8 cellular contexts compared by ENCODE assay signal in the genomic region with DNA sequence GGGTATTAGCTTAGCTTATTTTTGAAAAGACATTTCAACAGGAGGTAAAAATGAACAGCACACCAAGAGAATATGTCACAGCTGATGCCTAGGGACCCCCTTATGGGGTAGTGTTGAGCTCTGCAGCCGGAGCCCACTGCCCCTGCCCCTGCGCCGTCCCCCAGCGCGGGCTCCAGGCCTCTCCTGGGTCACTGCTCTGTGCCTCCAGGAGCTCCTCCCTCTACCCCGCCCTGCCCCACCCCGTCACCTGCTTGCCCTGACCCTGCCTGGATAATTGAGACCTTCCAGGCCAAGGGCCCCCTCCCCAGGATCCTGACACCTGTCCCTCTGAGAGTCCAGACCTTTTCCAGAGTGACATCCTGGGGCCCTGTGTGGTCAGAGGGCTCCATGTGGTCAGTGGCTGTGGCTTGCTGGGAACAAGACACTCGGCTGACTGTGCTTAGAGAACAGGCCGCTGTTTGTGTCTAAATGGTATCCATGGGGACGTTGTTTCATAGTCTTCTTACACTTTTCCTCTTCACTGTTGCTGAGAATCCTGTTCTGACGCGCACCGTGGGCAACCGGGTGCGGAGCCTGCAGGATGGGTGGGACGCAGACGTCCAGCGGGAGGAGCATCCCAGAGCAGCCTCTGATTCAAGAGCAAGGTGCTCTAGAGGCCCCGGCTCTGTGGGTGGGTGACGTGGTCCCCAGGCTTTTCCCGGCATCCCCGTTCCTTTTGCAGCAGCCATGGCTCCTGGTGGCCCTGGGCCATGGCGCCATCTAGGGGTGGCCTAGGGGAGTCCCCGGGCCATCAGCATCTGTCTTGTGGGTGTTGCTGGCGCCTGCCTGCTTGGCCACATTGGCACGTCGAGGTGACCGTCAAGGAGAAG. TPM values are rescaled to one million over a fixed set of nuclear protein-coding genes. Genes with fewer than 3 reads are reported as not detected.
A peak's percentile ranks its signal among the peaks of the same experiment; 100 is the strongest.
DNase-seq lines count a peak whose midpoint lies in the region; ATAC-seq and TF ChIP-seq lines count a peak whose summit lies in the region.

No MANE protein-coding gene starts in this region.

- TF ChIP-seq RAD21 in Ishikawa (IDR thresholded peaks at IDR 0.05; ENCODE audit: low read depth): peak; percentile 53

- DNase-seq in AG10803 (ENCODE audit: low read depth) (no peak), fibroblast of the aortic adventitia (ENCODE audit: low read depth) (no peak), pons (ENCODE audit: low spot score) (peak; percentile 67)
- peak; percentile 77 for DNase-seq in activated T-cell treated with anti-CD3 and anti-CD28 coated beads, Interleukin-2, amount 50 U/mL, for 24 hours

- H3K9me3 Mint-ChIP-seq in activated T-cell treated with anti-CD3 and anti-CD28 coated beads, Interleukin-2, amount 50 U/mL, for 24 hours: no peaks in the 10 kb centered on the region

- no peak overlapping the region for H3K4me3 Mint-ChIP-seq in activated T-cell treated with anti-CD3 and anti-CD28 coated beads, Interleukin-2, amount 50 U/mL, for 24 hours

- TF ChIP-seq CTCF in AG10803 (conservative IDR thresholded peaks at IDR 0.05; ENCODE audit: low read length) (peak; percentile 32), fibroblast of the aortic adventitia (IDR thresholded peaks at IDR 0.05; ENCODE audit: insufficient read depth, low read length) (peak; percentile 43)

- peaks cover 17% of the 10 kb centered on the region for H3K4me1 Mint-ChIP-seq in activated T-cell treated with anti-CD3 and anti-CD28 coated beads, Interleukin-2, amount 50 U/mL, for 24 hours (ENCODE audit: low read depth)

- TF ChIP-seq EP300 in Ishikawa (IDR thresholded peaks at IDR 0.05; ENCODE audit: borderline replicate concordance): no peak

- ATAC-seq in GM21717 (IDR thresholded peaks at IDR 0.05; ENCODE audit: unreplicated experiment): no peak
- ATAC-seq in HG02885 (IDR thresholded peaks at IDR 0.05; ENCODE audit: poor library complexity, unreplicated experiment): no peak
- no peak for ATAC-seq in GM21576 (IDR thresholded peaks at IDR 0.05; ENCODE audit: unreplicated experiment)

- H3K36me3 Mint-ChIP-seq in activated T-cell treated with anti-CD3 and anti-CD28 coated beads, Interleukin-2, amount 50 U/mL, for 24 hours (ENCODE audit: low read depth): peaks cover 2% of the 10 kb centered on the region

- H3K4me3 ChIP-seq in AG10803 (ENCODE audit: low read length) (no peak overlapping the region), fibroblast of the aortic adventitia (ENCODE audit: low read depth, low read length) (no peak overlapping the region)

- H3K27me3 Mint-ChIP-seq in activated T-cell treated with anti-CD3 and anti-CD28 coated beads, Interleukin-2, amount 50 U/mL, for 24 hours: no peaks in the 10 kb centered on the region

- H3K27ac Mint-ChIP-seq in activated T-cell treated with anti-CD3 and anti-CD28 coated beads, Interleukin-2, amount 50 U/mL, for 24 hours: peak overlapping the region; percentile 72

TF ChIP-seq in Ishikawa, 13 proteins besides CTCF, POLR2A, EP300 and RAD21:
- TF ChIP-seq, protein P1, sequence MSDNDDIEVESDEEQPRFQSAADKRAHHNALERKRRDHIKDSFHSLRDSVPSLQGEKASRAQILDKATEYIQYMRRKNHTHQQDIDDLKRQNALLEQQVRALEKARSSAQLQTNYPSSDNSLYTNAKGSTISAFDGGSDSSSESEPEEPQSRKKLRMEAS (IDR thresholded peaks at IDR 0.05): no peak
- TF ChIP-seq FOXM1 (IDR thresholded peaks at IDR 0.05; ENCODE audit: borderline replicate concordance, low read depth): no peak
- no peak for TF ChIP-seq CEBPB (IDR thresholded peaks at IDR 0.05)
- TF ChIP-seq, protein P2, sequence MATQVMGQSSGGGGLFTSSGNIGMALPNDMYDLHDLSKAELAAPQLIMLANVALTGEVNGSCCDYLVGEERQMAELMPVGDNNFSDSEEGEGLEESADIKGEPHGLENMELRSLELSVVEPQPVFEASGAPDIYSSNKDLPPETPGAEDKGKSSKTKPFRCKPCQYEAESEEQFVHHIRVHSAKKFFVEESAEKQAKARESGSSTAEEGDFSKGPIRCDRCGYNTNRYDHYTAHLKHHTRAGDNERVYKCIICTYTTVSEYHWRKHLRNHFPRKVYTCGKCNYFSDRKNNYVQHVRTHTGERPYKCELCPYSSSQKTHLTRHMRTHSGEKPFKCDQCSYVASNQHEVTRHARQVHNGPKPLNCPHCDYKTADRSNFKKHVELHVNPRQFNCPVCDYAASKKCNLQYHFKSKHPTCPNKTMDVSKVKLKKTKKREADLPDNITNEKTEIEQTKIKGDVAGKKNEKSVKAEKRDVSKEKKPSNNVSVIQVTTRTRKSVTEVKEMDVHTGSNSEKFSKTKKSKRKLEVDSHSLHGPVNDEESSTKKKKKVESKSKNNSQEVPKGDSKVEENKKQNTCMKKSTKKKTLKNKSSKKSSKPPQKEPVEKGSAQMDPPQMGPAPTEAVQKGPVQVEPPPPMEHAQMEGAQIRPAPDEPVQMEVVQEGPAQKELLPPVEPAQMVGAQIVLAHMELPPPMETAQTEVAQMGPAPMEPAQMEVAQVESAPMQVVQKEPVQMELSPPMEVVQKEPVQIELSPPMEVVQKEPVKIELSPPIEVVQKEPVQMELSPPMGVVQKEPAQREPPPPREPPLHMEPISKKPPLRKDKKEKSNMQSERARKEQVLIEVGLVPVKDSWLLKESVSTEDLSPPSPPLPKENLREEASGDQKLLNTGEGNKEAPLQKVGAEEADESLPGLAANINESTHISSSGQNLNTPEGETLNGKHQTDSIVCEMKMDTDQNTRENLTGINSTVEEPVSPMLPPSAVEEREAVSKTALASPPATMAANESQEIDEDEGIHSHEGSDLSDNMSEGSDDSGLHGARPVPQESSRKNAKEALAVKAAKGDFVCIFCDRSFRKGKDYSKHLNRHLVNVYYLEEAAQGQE (IDR thresholded peaks at IDR 0.05; ENCODE audit: low read depth): no peak
- TF ChIP-seq TEAD4 (IDR thresholded peaks at IDR 0.05): no peak
- no peak for TF ChIP-seq TCF12 (IDR thresholded peaks at IDR 0.05; ENCODE audit: low read depth)
- TF ChIP-seq EGR1 (IDR thresholded peaks at IDR 0.05): no peak
- no peak for TF ChIP-seq NFIC (IDR thresholded peaks at IDR 0.05)
- no peak for TF ChIP-seq TAF1 (IDR thresholded peaks at IDR 0.05; ENCODE audit: low read depth)
- no peak for TF ChIP-seq YY1 (IDR thresholded peaks at IDR 0.05; ENCODE audit: low read depth)
- TF ChIP-seq CREB1 (IDR thresholded peaks at IDR 0.05; ENCODE audit: low read depth): no peak
- TF ChIP-seq ZBTB7A (IDR thresholded peaks at IDR 0.05; ENCODE audit: low read depth): no peak
- TF ChIP-seq, protein P3, sequence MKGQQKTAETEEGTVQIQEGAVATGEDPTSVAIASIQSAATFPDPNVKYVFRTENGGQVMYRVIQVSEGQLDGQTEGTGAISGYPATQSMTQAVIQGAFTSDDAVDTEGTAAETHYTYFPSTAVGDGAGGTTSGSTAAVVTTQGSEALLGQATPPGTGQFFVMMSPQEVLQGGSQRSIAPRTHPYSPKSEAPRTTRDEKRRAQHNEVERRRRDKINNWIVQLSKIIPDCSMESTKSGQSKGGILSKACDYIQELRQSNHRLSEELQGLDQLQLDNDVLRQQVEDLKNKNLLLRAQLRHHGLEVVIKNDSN (IDR thresholded peaks at IDR 0.05): no peak

RNA-seq across cellular contexts. Expression of a gene that starts 20.0 kb away (rescaled TPM):
- 0.18 and 0.25 TPM in 2 replicates for total RNA-seq in fibroblast of the aortic adventitia (ENCODE audit: low replicate concordance)

RNA-seq across cellular contexts. Expression of a gene that starts 20.9 kb away (rescaled TPM):
- total RNA-seq in fibroblast of the aortic adventitia (ENCODE audit: low replicate concordance): 12.0 and 14.6 TPM in 2 replicates

RNA-seq across cellular contexts. Expression of a gene that starts 25.4 kb away (rescaled TPM):
- 85.0 and 86.0 TPM in 2 replicates for total RNA-seq in fibroblast of the aortic adventitia (ENCODE audit: low replicate concordance)

RNA-seq across cellular contexts. Expression of a gene that starts 30.9 kb away (rescaled TPM):
- total RNA-seq in fibroblast of the aortic adventitia (ENCODE audit: low replicate concordance): 13.3 and 22.4 TPM in 2 replicates

RNA-seq across cellular contexts. Expression of a gene that starts 38.4 kb away (rescaled TPM):
- total RNA-seq in fibroblast of the aortic adventitia (ENCODE audit: low replicate concordance): 12.7 and 25.0 TPM in 2 replicates

Comparison
In these comparisons a context has a peak if more than half of its experiments do, and no peak if none do; other contexts are left out.
1. DNase-seq: peak in activated T-cell treated with anti-CD3 and anti-CD28 coated beads, Interleukin-2, amount 50 U/mL, for 24 hours (single experiment) and pons (single experiment); none in AG10803 (single experiment) and fibroblast of the aortic adventitia (single experiment).